In the genomic region with DNA sequence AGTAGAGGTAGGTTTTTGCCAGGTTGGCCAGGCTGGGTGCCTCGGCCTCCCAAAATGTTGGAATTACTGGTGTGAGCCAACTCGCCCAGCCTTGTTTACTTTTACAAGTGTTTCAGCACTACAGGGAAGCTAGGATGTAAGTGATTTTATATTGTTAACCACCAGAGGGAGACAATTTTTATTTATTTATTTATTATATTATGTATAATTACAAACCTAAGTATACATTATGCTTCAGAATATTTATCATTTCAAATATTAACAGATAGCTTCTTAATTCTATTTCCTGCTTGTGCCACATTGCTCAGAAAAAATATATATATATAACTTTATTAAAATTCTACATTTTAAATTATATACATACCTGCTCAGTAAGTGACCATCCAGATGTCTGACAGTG, we compare ENCODE assay signal across 8 cellular contexts. TPM values are rescaled to one million over a fixed set of nuclear protein-coding genes. Genes with fewer than 3 reads are reported as not detected.
DNase-seq lines count a peak whose midpoint lies in the region; ATAC-seq and TF ChIP-seq lines count a peak whose summit lies in the region.

No MANE protein-coding gene starts in this region.

- WGBS in GM23248 (ENCODE audit: low coverage in 1 of 2, low lambda C conversion rate in 2 of 2, missing lambda C conversion rate in 2 of 2), 2 experiments = 59 to 65% methylated on average over 2 of the region's 2 CpGs

- in situ Hi-C loops in GM23248 (cut with MboI) = no loop called here

- H3K27me3 ChIP-seq in GM23248 (replicated peaks; ENCODE audit: insufficient read depth) (no peaks in the 10 kb centered on the region), SU-DHL-6 (ENCODE audit: low read length) (no peaks in the 10 kb centered on the region)

- H3K4me1 ChIP-seq in GM23248 (ENCODE audit: insufficient read depth) = no peaks in the 10 kb centered on the region

- H3K9me2 ChIP-seq in GM23248 (ENCODE audit: insufficient read depth) (no peaks in the 10 kb centered on the region), SU-DHL-6 (replicated peaks; ENCODE audit: insufficient read depth, low read length) (no peaks in the 10 kb centered on the region)

- H3K9me3 ChIP-seq in GM23248 (ENCODE audit: low read depth) (no peaks in the 10 kb centered on the region), SU-DHL-6 (ENCODE audit: insufficient read depth, low read length) (no peaks in the 10 kb centered on the region)

- ATAC-seq in HG03045 (IDR thresholded peaks at IDR 0.05; ENCODE audit: unreplicated experiment) (no peak), HG02852 (IDR thresholded peaks at IDR 0.05; ENCODE audit: unreplicated experiment) (no peak), HG03571 (IDR thresholded peaks at IDR 0.05; ENCODE audit: unreplicated experiment) (no peak)

- no peak overlapping the region for H3K4me3 ChIP-seq in AG10803 (ENCODE audit: low read length)
- H3K4me3 ChIP-seq in GM23248 = no peak overlapping the region
- H3K4me3 ChIP-seq in SU-DHL-6 (ENCODE audit: insufficient read depth, low read length, poor library complexity, severe bottlenecking) = no peak overlapping the region

- peak; percentile 37 for TF ChIP-seq CTCF in AG10803 (conservative IDR thresholded peaks at IDR 0.05; ENCODE audit: low read length)
- peak; percentile 51 for TF ChIP-seq CTCF in SU-DHL-6 (IDR thresholded peaks at IDR 0.05; ENCODE audit: insufficient read depth, low read length, poor library complexity, severe bottlenecking)

- H3K9ac ChIP-seq in GM23248 = no peak overlapping the region
- no peak overlapping the region for H3K9ac ChIP-seq in SU-DHL-6 (ENCODE audit: low read length)

- H3F3A ChIP-seq in GM23248 (ENCODE audit: insufficient read depth) = no peaks in the 10 kb centered on the region
- no peaks in the 10 kb centered on the region for H3F3A ChIP-seq in SU-DHL-6 (ENCODE audit: insufficient read depth)

- H3K36me3 ChIP-seq in GM23248 (ENCODE audit: low read depth) (peaks cover 29% of the 10 kb centered on the region), SU-DHL-6 (ENCODE audit: low read length) (peaks cover 43% of the 10 kb centered on the region; the same call in 1 of the 2 replicates)

- no peaks in the 10 kb centered on the region for H3K79me2 ChIP-seq in GM23248 (ENCODE audit: insufficient read depth)
- H3K79me2 ChIP-seq in SU-DHL-6 (ENCODE audit: insufficient read depth, low read length) = no peaks in the 10 kb centered on the region

- H2AFZ ChIP-seq in GM23248 = no peak overlapping the region
- no peak overlapping the region for H2AFZ ChIP-seq in SU-DHL-6 (ENCODE audit: low read depth, low read length, severe bottlenecking)

- H3K27ac ChIP-seq in GM23248 (no peak overlapping the region), SU-DHL-6 (ENCODE audit: low read depth, low read length) (no peak overlapping the region)

- no peak for DNase-seq in AG10803 (ENCODE audit: low read depth)
- DNase-seq in GM23248 = peak; percentile 35
- DNase-seq in iPS-NIHi7 (ENCODE audit: extremely low spot score) = peak; percentile 13
- DNase-seq in NCI-H1092 treated with DMSO at 0.1 percent for 48 hours (lab: John Stamatoyannopoulos, UW) = no peak

- no peak overlapping the region for H3K4me2 ChIP-seq in GM23248 (ENCODE audit: unreplicated experiment)
- no peak overlapping the region for H3K4me2 ChIP-seq in SU-DHL-6 (ENCODE audit: low read depth, low read length, poor library complexity, severe bottlenecking)

- H4K20me1 ChIP-seq in GM23248 (ENCODE audit: insufficient read depth) (no peaks in the 10 kb centered on the region), SU-DHL-6 (ENCODE audit: low read depth, low read length) (no peaks in the 10 kb centered on the region)

RNA-seq across cellular contexts. Expression of a gene that starts 9.8 kb away (rescaled TPM):
- 8.0 and 10.5 TPM in 2 replicates for total RNA-seq in GM23248 (2014; rRNA removed; shearing (Covaris generic))
- polyA plus RNA-seq in GM23248 (2016; fragmentation: Nextera tagmentation; extraction: Ambion mirVana) = 20.7 and 21.7 TPM in 2 replicates

RNA-seq across cellular contexts. Expression of a gene that starts 9.9 kb away (rescaled TPM):
- 4.0 and 10.8 TPM in 2 replicates for total RNA-seq in GM23248 (2014; rRNA removed; shearing (Covaris generic))
- 8.4 and 8.9 TPM in 2 replicates for polyA plus RNA-seq in GM23248 (2016; fragmentation: Nextera tagmentation; extraction: Ambion mirVana)

RNA-seq across cellular contexts. Expression of a gene that starts 46.5 kb away (rescaled TPM):
- not detected in 2 replicates for total RNA-seq in GM23248 (2014; rRNA removed; shearing (Covaris generic))
- polyA plus RNA-seq in GM23248 (2016; fragmentation: Nextera tagmentation; extraction: Ambion mirVana) = not detected in 2 replicates

Comparison
In these comparisons a context has a peak if more than half of its experiments do, and no peak if none do; other contexts are left out.
1. DNase-seq: peak in GM23248 (single experiment) and iPS-NIHi7 (single experiment); none in AG10803 (single experiment) and NCI-H1092 treated with DMSO at 0.1 percent for 48 hours (single experiment).